Comparison of ENCODE assay signal across 1 cellular context in genomic region chr2:138184428-138184827, GRCh38.
TF ChIP-seq lines count a peak whose summit lies in the region.

No MANE protein-coding gene starts in this region.

TF ChIP-seq in HepG2, 621 proteins besides CTCF, POLR2A, EP300 and RAD21 (continued from another document and continues in another):
- TF ChIP-seq, protein P1, sequence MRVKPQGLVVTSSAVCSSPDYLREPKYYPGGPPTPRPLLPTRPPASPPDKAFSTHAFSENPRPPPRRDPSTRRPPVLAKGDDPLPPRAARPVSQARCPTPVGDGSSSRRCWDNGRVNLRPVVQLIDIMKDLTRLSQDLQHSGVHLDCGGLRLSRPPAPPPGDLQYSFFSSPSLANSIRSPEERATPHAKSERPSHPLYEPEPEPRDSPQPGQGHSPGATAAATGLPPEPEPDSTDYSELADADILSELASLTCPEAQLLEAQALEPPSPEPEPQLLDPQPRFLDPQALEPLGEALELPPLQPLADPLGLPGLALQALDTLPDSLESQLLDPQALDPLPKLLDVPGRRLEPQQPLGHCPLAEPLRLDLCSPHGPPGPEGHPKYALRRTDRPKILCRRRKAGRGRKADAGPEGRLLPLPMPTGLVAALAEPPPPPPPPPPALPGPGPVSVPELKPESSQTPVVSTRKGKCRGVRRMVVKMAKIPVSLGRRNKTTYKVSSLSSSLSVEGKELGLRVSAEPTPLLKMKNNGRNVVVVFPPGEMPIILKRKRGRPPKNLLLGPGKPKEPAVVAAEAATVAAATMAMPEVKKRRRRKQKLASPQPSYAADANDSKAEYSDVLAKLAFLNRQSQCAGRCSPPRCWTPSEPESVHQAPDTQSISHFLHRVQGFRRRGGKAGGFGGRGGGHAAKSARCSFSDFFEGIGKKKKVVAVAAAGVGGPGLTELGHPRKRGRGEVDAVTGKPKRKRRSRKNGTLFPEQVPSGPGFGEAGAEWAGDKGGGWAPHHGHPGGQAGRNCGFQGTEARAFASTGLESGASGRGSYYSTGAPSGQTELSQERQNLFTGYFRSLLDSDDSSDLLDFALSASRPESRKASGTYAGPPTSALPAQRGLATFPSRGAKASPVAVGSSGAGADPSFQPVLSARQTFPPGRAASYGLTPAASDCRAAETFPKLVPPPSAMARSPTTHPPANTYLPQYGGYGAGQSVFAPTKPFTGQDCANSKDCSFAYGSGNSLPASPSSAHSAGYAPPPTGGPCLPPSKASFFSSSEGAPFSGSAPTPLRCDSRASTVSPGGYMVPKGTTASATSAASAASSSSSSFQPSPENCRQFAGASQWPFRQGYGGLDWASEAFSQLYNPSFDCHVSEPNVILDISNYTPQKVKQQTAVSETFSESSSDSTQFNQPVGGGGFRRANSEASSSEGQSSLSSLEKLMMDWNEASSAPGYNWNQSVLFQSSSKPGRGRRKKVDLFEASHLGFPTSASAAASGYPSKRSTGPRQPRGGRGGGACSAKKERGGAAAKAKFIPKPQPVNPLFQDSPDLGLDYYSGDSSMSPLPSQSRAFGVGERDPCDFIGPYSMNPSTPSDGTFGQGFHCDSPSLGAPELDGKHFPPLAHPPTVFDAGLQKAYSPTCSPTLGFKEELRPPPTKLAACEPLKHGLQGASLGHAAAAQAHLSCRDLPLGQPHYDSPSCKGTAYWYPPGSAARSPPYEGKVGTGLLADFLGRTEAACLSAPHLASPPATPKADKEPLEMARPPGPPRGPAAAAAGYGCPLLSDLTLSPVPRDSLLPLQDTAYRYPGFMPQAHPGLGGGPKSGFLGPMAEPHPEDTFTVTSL (CRISPR knock-in tag; IDR thresholded peaks at IDR 0.05; ENCODE audit: borderline replicate concordance): peak; percentile 88
- TF ChIP-seq IRF2 (CRISPR knock-in tag; IDR thresholded peaks at IDR 0.05): no peak
- TF ChIP-seq ONECUT2 (CRISPR knock-in tag; IDR thresholded peaks at IDR 0.05): peak; percentile 84
- no peak for TF ChIP-seq KDM1A (CRISPR knock-in tag; IDR thresholded peaks at IDR 0.05)
- TF ChIP-seq ZNF343 (CRISPR knock-in tag; IDR thresholded peaks at IDR 0.05): no peak
- peak; percentile 50; the same call in 1 of the 2 replicates for TF ChIP-seq NFIC (IDR thresholded peaks at IDR 0.05; ENCODE audit: low read length)
- TF ChIP-seq ZNF740 (CRISPR knock-in tag; IDR thresholded peaks at IDR 0.05): no peak
- 0 out of 2 replicates have a peak, but pooled peaks have one; percentile 53 for TF ChIP-seq FOXK1 (CRISPR knock-in tag; IDR thresholded peaks at IDR 0.05; ENCODE audit: borderline replicate concordance, low read depth)
- TF ChIP-seq KLF16 (CRISPR knock-in tag; IDR thresholded peaks at IDR 0.05): no peak
- TF ChIP-seq ZBTB25 (CRISPR knock-in tag; IDR thresholded peaks at IDR 0.05): no peak
- no peak for TF ChIP-seq ZNF644 (CRISPR knock-in tag; IDR thresholded peaks at IDR 0.05; ENCODE audit: low read depth)
- no peak for TF ChIP-seq ZNF570 (CRISPR knock-in tag; IDR thresholded peaks at IDR 0.05; ENCODE audit: borderline replicate concordance)
- no peak for TF ChIP-seq HOMEZ (CRISPR knock-in tag; IDR thresholded peaks at IDR 0.05; ENCODE audit: low read depth)
- no peak for TF ChIP-seq ZBTB3 (CRISPR knock-in tag; IDR thresholded peaks at IDR 0.05; ENCODE audit: borderline replicate concordance, low read depth)
- TF ChIP-seq, protein P2, sequence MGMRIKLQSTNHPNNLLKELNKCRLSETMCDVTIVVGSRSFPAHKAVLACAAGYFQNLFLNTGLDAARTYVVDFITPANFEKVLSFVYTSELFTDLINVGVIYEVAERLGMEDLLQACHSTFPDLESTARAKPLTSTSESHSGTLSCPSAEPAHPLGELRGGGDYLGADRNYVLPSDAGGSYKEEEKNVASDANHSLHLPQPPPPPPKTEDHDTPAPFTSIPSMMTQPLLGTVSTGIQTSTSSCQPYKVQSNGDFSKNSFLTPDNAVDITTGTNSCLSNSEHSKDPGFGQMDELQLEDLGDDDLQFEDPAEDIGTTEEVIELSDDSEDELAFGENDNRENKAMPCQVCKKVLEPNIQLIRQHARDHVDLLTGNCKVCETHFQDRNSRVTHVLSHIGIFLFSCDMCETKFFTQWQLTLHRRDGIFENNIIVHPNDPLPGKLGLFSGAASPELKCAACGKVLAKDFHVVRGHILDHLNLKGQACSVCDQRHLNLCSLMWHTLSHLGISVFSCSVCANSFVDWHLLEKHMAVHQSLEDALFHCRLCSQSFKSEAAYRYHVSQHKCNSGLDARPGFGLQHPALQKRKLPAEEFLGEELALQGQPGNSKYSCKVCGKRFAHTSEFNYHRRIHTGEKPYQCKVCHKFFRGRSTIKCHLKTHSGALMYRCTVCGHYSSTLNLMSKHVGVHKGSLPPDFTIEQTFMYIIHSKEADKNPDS (CRISPR knock-in tag; IDR thresholded peaks at IDR 0.05): no peak
- TF ChIP-seq TRIM22 (IDR thresholded peaks at IDR 0.05): no peak
- TF ChIP-seq ZNF816 (CRISPR knock-in tag; IDR thresholded peaks at IDR 0.05; ENCODE audit: borderline replicate concordance): no peak
- TF ChIP-seq CEBPB (IDR thresholded peaks at IDR 0.05; ENCODE audit: borderline replicate concordance, low read depth, low read length): peak; percentile 83
- TF ChIP-seq TOE1 (CRISPR knock-in tag; IDR thresholded peaks at IDR 0.05): peak; percentile 60; the same call in 1 of the 2 replicates
- peak; percentile 88 for TF ChIP-seq SALL1 (CRISPR knock-in tag; IDR thresholded peaks at IDR 0.05)
- no peak for TF ChIP-seq MLLT10 (CRISPR knock-in tag; IDR thresholded peaks at IDR 0.05)
- no peak for TF ChIP-seq PLRG1 (conservative IDR thresholded peaks at IDR 0.05)
- TF ChIP-seq ZBTB7B (CRISPR knock-in tag; IDR thresholded peaks at IDR 0.05): peak; percentile 59; the same call in 1 of the 2 replicates
- no peak for TF ChIP-seq ZNF160 (CRISPR knock-in tag; IDR thresholded peaks at IDR 0.05)
- no peak for TF ChIP-seq ZFP37 (CRISPR knock-in tag; IDR thresholded peaks at IDR 0.05; ENCODE audit: borderline replicate concordance)
- TF ChIP-seq GTF3A (CRISPR knock-in tag; conservative IDR thresholded peaks at IDR 0.05): no peak
- no peak for TF ChIP-seq ZSCAN29 (CRISPR knock-in tag; conservative IDR thresholded peaks at IDR 0.05)
- no peak for TF ChIP-seq ZNF790 (CRISPR knock-in tag; IDR thresholded peaks at IDR 0.05; ENCODE audit: borderline replicate concordance)
- TF ChIP-seq FOXA1 (IDR thresholded peaks at IDR 0.05): no peak
- 0 out of 2 replicates have a peak, but pooled peaks have one; percentile 5 for TF ChIP-seq FOXA1 (CRISPR knock-in tag; IDR thresholded peaks at IDR 0.05)
- TF ChIP-seq TP53 (CRISPR knock-in tag; conservative IDR thresholded peaks at IDR 0.05): no peak
- TF ChIP-seq, protein P3, sequence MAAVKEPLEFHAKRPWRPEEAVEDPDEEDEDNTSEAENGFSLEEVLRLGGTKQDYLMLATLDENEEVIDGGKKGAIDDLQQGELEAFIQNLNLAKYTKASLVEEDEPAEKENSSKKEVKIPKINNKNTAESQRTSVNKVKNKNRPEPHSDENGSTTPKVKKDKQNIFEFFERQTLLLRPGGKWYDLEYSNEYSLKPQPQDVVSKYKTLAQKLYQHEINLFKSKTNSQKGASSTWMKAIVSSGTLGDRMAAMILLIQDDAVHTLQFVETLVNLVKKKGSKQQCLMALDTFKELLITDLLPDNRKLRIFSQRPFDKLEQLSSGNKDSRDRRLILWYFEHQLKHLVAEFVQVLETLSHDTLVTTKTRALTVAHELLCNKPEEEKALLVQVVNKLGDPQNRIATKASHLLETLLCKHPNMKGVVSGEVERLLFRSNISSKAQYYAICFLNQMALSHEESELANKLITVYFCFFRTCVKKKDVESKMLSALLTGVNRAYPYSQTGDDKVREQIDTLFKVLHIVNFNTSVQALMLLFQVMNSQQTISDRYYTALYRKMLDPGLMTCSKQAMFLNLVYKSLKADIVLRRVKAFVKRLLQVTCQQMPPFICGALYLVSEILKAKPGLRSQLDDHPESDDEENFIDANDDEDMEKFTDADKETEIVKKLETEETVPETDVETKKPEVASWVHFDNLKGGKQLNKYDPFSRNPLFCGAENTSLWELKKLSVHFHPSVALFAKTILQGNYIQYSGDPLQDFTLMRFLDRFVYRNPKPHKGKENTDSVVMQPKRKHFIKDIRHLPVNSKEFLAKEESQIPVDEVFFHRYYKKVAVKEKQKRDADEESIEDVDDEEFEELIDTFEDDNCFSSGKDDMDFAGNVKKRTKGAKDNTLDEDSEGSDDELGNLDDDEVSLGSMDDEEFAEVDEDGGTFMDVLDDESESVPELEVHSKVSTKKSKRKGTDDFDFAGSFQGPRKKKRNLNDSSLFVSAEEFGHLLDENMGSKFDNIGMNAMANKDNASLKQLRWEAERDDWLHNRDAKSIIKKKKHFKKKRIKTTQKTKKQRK (IDR thresholded peaks at IDR 0.05; ENCODE audit: low read length): no peak
- TF ChIP-seq CREM (IDR thresholded peaks at IDR 0.05): peak; percentile 46; the same call in 1 of the 2 replicates
- no peak for TF ChIP-seq CREM (CRISPR knock-in tag; IDR thresholded peaks at IDR 0.05)
- no peak for TF ChIP-seq TBP (CRISPR knock-in tag; IDR thresholded peaks at IDR 0.05)
- no peak for TF ChIP-seq SOX13 (IDR thresholded peaks at IDR 0.05)
- peak in 1 of 2 experiments; percentile 69; a peak in 2 of 4 replicates for TF ChIP-seq SOX13 (CRISPR knock-in tag; conservative IDR thresholded peaks at IDR 0.05 in 1 of 2, IDR thresholded peaks at IDR 0.05 in 1 of 2)
- TF ChIP-seq, protein P4, sequence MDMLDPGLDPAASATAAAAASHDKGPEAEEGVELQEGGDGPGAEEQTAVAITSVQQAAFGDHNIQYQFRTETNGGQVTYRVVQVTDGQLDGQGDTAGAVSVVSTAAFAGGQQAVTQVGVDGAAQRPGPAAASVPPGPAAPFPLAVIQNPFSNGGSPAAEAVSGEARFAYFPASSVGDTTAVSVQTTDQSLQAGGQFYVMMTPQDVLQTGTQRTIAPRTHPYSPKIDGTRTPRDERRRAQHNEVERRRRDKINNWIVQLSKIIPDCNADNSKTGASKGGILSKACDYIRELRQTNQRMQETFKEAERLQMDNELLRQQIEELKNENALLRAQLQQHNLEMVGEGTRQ (IDR thresholded peaks at IDR 0.05; ENCODE audit: low read depth, low read length): no peak
- TF ChIP-seq, protein P4 (CRISPR knock-in tag; IDR thresholded peaks at IDR 0.05; ENCODE audit: borderline replicate concordance): no peak
- TF ChIP-seq NR2F1 (CRISPR knock-in tag; IDR thresholded peaks at IDR 0.05): peak; percentile 31 to 58; a peak in 2 of 4 replicates
- TF ChIP-seq PBX2 (CRISPR knock-in tag; IDR thresholded peaks at IDR 0.05): no peak
- no peak for TF ChIP-seq TOPORS (CRISPR knock-in tag; IDR thresholded peaks at IDR 0.05)
- TF ChIP-seq HDAC2 (CRISPR knock-in tag; IDR thresholded peaks at IDR 0.05): peak; percentile 41; the same call in 1 of the 2 replicates
- no peak for TF ChIP-seq ZNF546 (CRISPR knock-in tag; conservative IDR thresholded peaks at IDR 0.05)
- TF ChIP-seq FOSL2 (CRISPR knock-in tag; IDR thresholded peaks at IDR 0.05): peak; percentile 43
- TF ChIP-seq NR2F2 (IDR thresholded peaks at IDR 0.05; ENCODE audit: borderline replicate concordance, low read depth): peak; percentile 57; the same call in 1 of the 2 replicates
- TF ChIP-seq ZNF614 (CRISPR knock-in tag; IDR thresholded peaks at IDR 0.05; ENCODE audit: borderline replicate concordance): 0 out of 2 replicates have a peak, but pooled peaks have one; percentile 73
- TF ChIP-seq GZF1 (CRISPR knock-in tag; IDR thresholded peaks at IDR 0.05): no peak
- TF ChIP-seq CEBPG (CRISPR knock-in tag; IDR thresholded peaks at IDR 0.05): peak; percentile 70
- peak; percentile 61; the same call in 1 of the 2 replicates for TF ChIP-seq ZNF264 (CRISPR knock-in tag; IDR thresholded peaks at IDR 0.05)
- no peak for TF ChIP-seq ZNF180 (CRISPR knock-in tag; IDR thresholded peaks at IDR 0.05; ENCODE audit: borderline replicate concordance, low read depth)
